24 cellular contexts compared by ENCODE assay signal in the genomic region with DNA sequence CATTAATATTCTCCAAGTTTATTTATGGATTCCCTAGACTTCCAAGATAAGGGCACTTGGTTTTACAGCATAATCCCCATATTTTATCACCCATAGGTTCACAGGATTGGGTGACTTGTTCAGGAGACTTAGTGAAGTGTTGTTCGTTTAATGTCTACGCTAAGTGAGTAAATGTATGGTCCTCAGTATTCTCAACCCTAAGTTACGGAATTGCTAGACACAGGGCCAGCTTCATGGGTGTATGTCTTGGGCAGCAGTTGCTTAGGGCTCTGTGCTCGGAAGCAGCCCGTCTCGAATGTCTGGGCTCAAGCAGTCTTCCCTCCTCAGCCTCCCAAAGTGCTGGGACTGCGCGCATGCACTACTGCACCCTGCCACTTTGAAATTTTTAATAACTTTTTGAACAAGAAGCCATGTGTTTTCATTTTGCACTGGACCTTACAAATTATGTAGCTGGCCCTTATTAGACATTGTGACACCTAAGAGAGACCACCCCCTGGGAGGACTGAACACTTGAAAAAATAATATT.
A peak's percentile ranks its signal among the peaks of the same experiment; 100 is the strongest.
DNase-seq lines count a peak whose midpoint lies in the region; ATAC-seq and TF ChIP-seq lines count a peak whose summit lies in the region.
"Had no signal": no experiment of that assay in that cellular context is flagged by ENCODE, and none has a peak within 500 bp of the region (broad histone marks: within the 10 kb centered on the region; RNA-seq: fewer than 3 reads in every experiment).

No MANE protein-coding gene starts in this region.

- H3K4me2 ChIP-seq in DOHH2 (ENCODE audit: low read length), result peak overlapping the region; percentile 42
- H3K4me2 ChIP-seq: neural progenitor cell had no signal

- DNase-seq in activated CD4-positive, alpha-beta memory T cell treated with anti-CD3 and anti-CD28 coated beads for 36 hours, result no peak
- no peak for DNase-seq in activated CD4-positive, alpha-beta memory T cell treated with anti-CD3 and anti-CD28 coated beads, Interleukin-2, amount 10 ng/mL, durations not matched to agents 7 days and 5 days
- DNase-seq in RWPE2 (ENCODE audit: low spot score) (no peak), dorsolateral prefrontal cortex (no peak)
- no peak for DNase-seq in natural killer cell treated with Interleukin-12 subunit alpha and Interleukin-12 subunit beta and Interleukin-15 and Interleukin-18, amount 100 ng/mL, for 72 hours (ENCODE audit: low spot score)
- DNase-seq: foreskin melanocyte; heart right ventricle; KG1; left ventricle myocardium inferior; mesenchymal stem cell; NCI-H1417 treated with DMSO at 0.1 percent for 48 hours; NCI-H226; NCI-H526 treated with DMSO at 0.1 percent for 48 hours; small intestine; stimulated activated naive CD4-positive, alpha-beta T cell had no signal

- peaks cover 6% of the 10 kb centered on the region; the same call in 1 of the 2 replicates for H3F3A ChIP-seq in DOHH2 (ENCODE audit: control insufficient read depth, insufficient read depth)

- no peaks in the 10 kb centered on the region for H3K9me3 ChIP-seq in DOHH2 (ENCODE audit: control insufficient read depth, insufficient read depth, low read length)
- no peaks in the 10 kb centered on the region for H3K9me3 ChIP-seq in RWPE2 (ENCODE audit: severe bottlenecking)
- H3K9me3 ChIP-seq: heart right ventricle, left ventricle myocardium inferior, SJSA1, suprapubic skin had no signal

- TF ChIP-seq CTCF in DOHH2 (IDR thresholded peaks at IDR 0.05; ENCODE audit: low read depth, low read length, poor library complexity, severe bottlenecking), result no peak
- TF ChIP-seq CTCF in RWPE2 (IDR thresholded peaks at IDR 0.05; ENCODE audit: poor library complexity, severe bottlenecking), result no peak
- no peak for TF ChIP-seq CTCF in dorsolateral prefrontal cortex (IDR thresholded peaks at IDR 0.05 in 54 of 56, conservative IDR thresholded peaks at IDR 0.05 in 2 of 56; ENCODE audit: low read depth in 1 of 56, partially characterized antibody in 56 of 56)

- H3K4me1 ChIP-seq in DOHH2 (ENCODE audit: control insufficient read depth, low read length) (peaks cover 56% of the 10 kb centered on the region), RWPE2 (ENCODE audit: insufficient read depth, poor library complexity, severe bottlenecking) (no peaks in the 10 kb centered on the region)
- H3K4me1 ChIP-seq: parathyroid adenoma, suprapubic skin had no signal

- intact Hi-C loops in activated CD4-positive, alpha-beta memory T cell treated with anti-CD3 and anti-CD28 coated beads for 36 hours (cut with micrococcal nuclease), result loop anchor here (5.0 kb wide), 1 partner anchor 157 kb away; no protein-coding TSS in a partner anchor
- intact Hi-C loops in dorsolateral prefrontal cortex (cut with DNase I), result loop anchor here in 1 of 2 donors (10.0 kb wide), 1 partner anchor 230 kb away; no protein-coding TSS in a partner anchor

- no peaks in the 10 kb centered on the region for H3K9me2 ChIP-seq in DOHH2 (replicated peaks; ENCODE audit: control insufficient read depth, low read length)

- no peaks in the 10 kb centered on the region for H4K20me1 ChIP-seq in DOHH2 (ENCODE audit: control insufficient read depth, insufficient read depth, low read depth, low read length)

- H3K4me3 Mint-ChIP-seq in activated CD4-positive, alpha-beta memory T cell treated with anti-CD3 and anti-CD28 coated beads for 36 hours, result no peak overlapping the region
- no peak overlapping the region for H3K4me3 Mint-ChIP-seq in activated CD4-positive, alpha-beta memory T cell treated with anti-CD3 and anti-CD28 coated beads, Interleukin-2, amount 10 ng/mL, durations not matched to agents 7 days and 5 days
- peak overlapping the region; percentile 60 for H3K4me3 Mint-ChIP-seq in natural killer cell treated with Interleukin-12 subunit alpha and Interleukin-12 subunit beta and Interleukin-15 and Interleukin-18, amount 100 ng/mL, for 72 hours
- H3K4me3 Mint-ChIP-seq: activated naive CD4-positive, alpha-beta T cell treated with anti-CD3 and anti-CD28 coated beads for 36 hours; CD14-positive monocyte; neural progenitor cell had no signal

- H3K27ac ChIP-seq in DOHH2 (ENCODE audit: low read depth, low read length) (no peak overlapping the region), RWPE2 (ENCODE audit: poor library complexity, severe bottlenecking) (no peak overlapping the region), dorsolateral prefrontal cortex (no peak overlapping the region)
- H3K27ac ChIP-seq: heart right ventricle, left ventricle myocardium inferior, neural progenitor cell, parathyroid adenoma, SJSA1, suprapubic skin had no signal

- H3K27me3 Mint-ChIP-seq in activated CD4-positive, alpha-beta memory T cell treated with anti-CD3 and anti-CD28 coated beads for 36 hours, result no peaks in the 10 kb centered on the region
- no peaks in the 10 kb centered on the region for H3K27me3 Mint-ChIP-seq in activated CD4-positive, alpha-beta memory T cell treated with anti-CD3 and anti-CD28 coated beads, Interleukin-2, amount 10 ng/mL, durations not matched to agents 7 days and 5 days
- peaks cover 0 to 5% of the 10 kb centered on the region in 2 donors for H3K27me3 Mint-ChIP-seq in natural killer cell treated with Interleukin-12 subunit alpha and Interleukin-12 subunit beta and Interleukin-15 and Interleukin-18, amount 100 ng/mL, for 72 hours

- ATAC-seq in RWPE2 (ENCODE audit: low read depth), result 0 out of 3 replicates have a peak, but pooled peaks have one; percentile 21
- no peak for ATAC-seq in natural killer cell treated with Interleukin-12 subunit alpha and Interleukin-12 subunit beta and Interleukin-15 and Interleukin-18, amount 100 ng/mL, for 72 hours
- no peak for ATAC-seq in GM19395 (IDR thresholded peaks at IDR 0.05; ENCODE audit: unreplicated experiment)
- ATAC-seq in GM21423 (IDR thresholded peaks at IDR 0.05; ENCODE audit: unreplicated experiment), result no peak
- ATAC-seq: heart right ventricle had no signal

- no peaks in the 10 kb centered on the region for H3K9me3 Mint-ChIP-seq in activated CD4-positive, alpha-beta memory T cell treated with anti-CD3 and anti-CD28 coated beads for 36 hours
- no peaks in the 10 kb centered on the region for H3K9me3 Mint-ChIP-seq in activated CD4-positive, alpha-beta memory T cell treated with anti-CD3 and anti-CD28 coated beads, Interleukin-2, amount 10 ng/mL, durations not matched to agents 7 days and 5 days
- no peaks in the 10 kb centered on the region for H3K9me3 Mint-ChIP-seq in natural killer cell treated with Interleukin-12 subunit alpha and Interleukin-12 subunit beta and Interleukin-15 and Interleukin-18, amount 100 ng/mL, for 72 hours
- H3K9me3 Mint-ChIP-seq: activated naive CD4-positive, alpha-beta T cell treated with anti-CD3 and anti-CD28 coated beads for 36 hours; CD14-positive monocyte had no signal

- no peak overlapping the region for H3K4me3 ChIP-seq in DOHH2 (ENCODE audit: low read length)
- H3K4me3 ChIP-seq in RWPE2 (ENCODE audit: severe bottlenecking), result no peak overlapping the region
- H3K4me3 ChIP-seq in dorsolateral prefrontal cortex, result no peak overlapping the region
- H3K4me3 ChIP-seq: heart right ventricle, left ventricle myocardium inferior, neural progenitor cell, SJSA1, suprapubic skin had no signal

- CTCF ChIA-PET in activated CD4-positive, alpha-beta memory T cell treated with anti-CD3 and anti-CD28 coated beads for 36 hours (lab: Charles Lee), result interaction anchor here (0.9 to 2.2 kb wide), 8 partner anchors 23 to 379 kb away, joined by 3 to 8 read pairs (median 4); no protein-coding TSS in a partner anchor
- CTCF ChIA-PET in activated CD4-positive, alpha-beta memory T cell treated with anti-CD3 and anti-CD28 coated beads, Interleukin-2, amount 10 ng/mL, durations not matched to agents 7 days and 5 days (lab: Charles Lee), result interaction anchor here (0.8 to 1.5 kb wide), 4 partner anchors 20 to 75 kb away, joined by 3 to 5 read pairs (median 3); no protein-coding TSS in a partner anchor

- H3K27ac Mint-ChIP-seq in activated CD4-positive, alpha-beta memory T cell treated with anti-CD3 and anti-CD28 coated beads for 36 hours, result peak overlapping the region; percentile 82
- no peak overlapping the region for H3K27ac Mint-ChIP-seq in activated CD4-positive, alpha-beta memory T cell treated with anti-CD3 and anti-CD28 coated beads, Interleukin-2, amount 10 ng/mL, durations not matched to agents 7 days and 5 days
- H3K27ac Mint-ChIP-seq in natural killer cell treated with Interleukin-12 subunit alpha and Interleukin-12 subunit beta and Interleukin-15 and Interleukin-18, amount 100 ng/mL, for 72 hours, result peak overlapping the region; percentile 17 to 66
- H3K27ac Mint-ChIP-seq: CD14-positive monocyte, neural progenitor cell had no signal

- POLR2A ChIA-PET in activated CD4-positive, alpha-beta memory T cell treated with anti-CD3 and anti-CD28 coated beads for 36 hours (lab: Charles Lee), result interaction anchor here (0.7 to 1.4 kb wide), 6 partner anchors 23 to 218 kb away, joined by 3 to 11 read pairs (median 4); no protein-coding TSS in a partner anchor
- POLR2A ChIA-PET in activated CD4-positive, alpha-beta memory T cell treated with anti-CD3 and anti-CD28 coated beads, Interleukin-2, amount 10 ng/mL, durations not matched to agents 7 days and 5 days (lab: Charles Lee), result interaction anchor here (1.1 to 1.7 kb wide), 7 partner anchors 21 to 76 kb away, joined by 3 to 7 read pairs (median 4); no protein-coding TSS in a partner anchor

- H3K36me3 ChIP-seq in DOHH2 (ENCODE audit: control insufficient read depth, low read length) (no peaks in the 10 kb centered on the region), RWPE2 (ENCODE audit: low read depth) (no peaks in the 10 kb centered on the region)
- H3K36me3 ChIP-seq: heart right ventricle, left ventricle myocardium inferior, neural progenitor cell, SJSA1, suprapubic skin had no signal

- no peaks in the 10 kb centered on the region for H3K36me3 Mint-ChIP-seq in activated CD4-positive, alpha-beta memory T cell treated with anti-CD3 and anti-CD28 coated beads for 36 hours
- no peaks in the 10 kb centered on the region for H3K36me3 Mint-ChIP-seq in activated CD4-positive, alpha-beta memory T cell treated with anti-CD3 and anti-CD28 coated beads, Interleukin-2, amount 10 ng/mL, durations not matched to agents 7 days and 5 days (ENCODE audit: low read depth)
- H3K36me3 Mint-ChIP-seq in natural killer cell treated with Interleukin-12 subunit alpha and Interleukin-12 subunit beta and Interleukin-15 and Interleukin-18, amount 100 ng/mL, for 72 hours, result no peaks in the 10 kb centered on the region
- H3K36me3 Mint-ChIP-seq: CD14-positive monocyte, neural progenitor cell had no signal

- H3K79me2 ChIP-seq in DOHH2 (ENCODE audit: control insufficient read depth, low read length), result no peaks in the 10 kb centered on the region
- H3K79me2 ChIP-seq: parathyroid adenoma had no signal

- H3K27me3 ChIP-seq in DOHH2 (ENCODE audit: control insufficient read depth, low read length) (no peaks in the 10 kb centered on the region), RWPE2 (ENCODE audit: insufficient read depth, poor library complexity, severe bottlenecking) (no peaks in the 10 kb centered on the region), dorsolateral prefrontal cortex (no peaks in the 10 kb centered on the region)
- H3K27me3 ChIP-seq: heart right ventricle, neural progenitor cell, SJSA1, suprapubic skin had no signal

- peaks cover 27% of the 10 kb centered on the region for H3K4me1 Mint-ChIP-seq in activated CD4-positive, alpha-beta memory T cell treated with anti-CD3 and anti-CD28 coated beads for 36 hours (ENCODE audit: low read depth)
- peaks cover 25% of the 10 kb centered on the region for H3K4me1 Mint-ChIP-seq in activated CD4-positive, alpha-beta memory T cell treated with anti-CD3 and anti-CD28 coated beads, Interleukin-2, amount 10 ng/mL, durations not matched to agents 7 days and 5 days
- peaks cover 11 to 13% of the 10 kb centered on the region in 2 donors for H3K4me1 Mint-ChIP-seq in natural killer cell treated with Interleukin-12 subunit alpha and Interleukin-12 subunit beta and Interleukin-15 and Interleukin-18, amount 100 ng/mL, for 72 hours (ENCODE audit: low read depth in 2 of 2)
